In genomic region chr21:41460578-41461527, GRCh38 we compare ENCODE assay signal across 1 cellular context.
TF ChIP-seq lines count a peak whose summit lies in the region.

No MANE protein-coding gene starts in this region.

TF ChIP-seq in GM23338, 12 proteins besides CTCF, POLR2A, EP300 and RAD21 (continued from another document):
- TF ChIP-seq, protein P1, sequence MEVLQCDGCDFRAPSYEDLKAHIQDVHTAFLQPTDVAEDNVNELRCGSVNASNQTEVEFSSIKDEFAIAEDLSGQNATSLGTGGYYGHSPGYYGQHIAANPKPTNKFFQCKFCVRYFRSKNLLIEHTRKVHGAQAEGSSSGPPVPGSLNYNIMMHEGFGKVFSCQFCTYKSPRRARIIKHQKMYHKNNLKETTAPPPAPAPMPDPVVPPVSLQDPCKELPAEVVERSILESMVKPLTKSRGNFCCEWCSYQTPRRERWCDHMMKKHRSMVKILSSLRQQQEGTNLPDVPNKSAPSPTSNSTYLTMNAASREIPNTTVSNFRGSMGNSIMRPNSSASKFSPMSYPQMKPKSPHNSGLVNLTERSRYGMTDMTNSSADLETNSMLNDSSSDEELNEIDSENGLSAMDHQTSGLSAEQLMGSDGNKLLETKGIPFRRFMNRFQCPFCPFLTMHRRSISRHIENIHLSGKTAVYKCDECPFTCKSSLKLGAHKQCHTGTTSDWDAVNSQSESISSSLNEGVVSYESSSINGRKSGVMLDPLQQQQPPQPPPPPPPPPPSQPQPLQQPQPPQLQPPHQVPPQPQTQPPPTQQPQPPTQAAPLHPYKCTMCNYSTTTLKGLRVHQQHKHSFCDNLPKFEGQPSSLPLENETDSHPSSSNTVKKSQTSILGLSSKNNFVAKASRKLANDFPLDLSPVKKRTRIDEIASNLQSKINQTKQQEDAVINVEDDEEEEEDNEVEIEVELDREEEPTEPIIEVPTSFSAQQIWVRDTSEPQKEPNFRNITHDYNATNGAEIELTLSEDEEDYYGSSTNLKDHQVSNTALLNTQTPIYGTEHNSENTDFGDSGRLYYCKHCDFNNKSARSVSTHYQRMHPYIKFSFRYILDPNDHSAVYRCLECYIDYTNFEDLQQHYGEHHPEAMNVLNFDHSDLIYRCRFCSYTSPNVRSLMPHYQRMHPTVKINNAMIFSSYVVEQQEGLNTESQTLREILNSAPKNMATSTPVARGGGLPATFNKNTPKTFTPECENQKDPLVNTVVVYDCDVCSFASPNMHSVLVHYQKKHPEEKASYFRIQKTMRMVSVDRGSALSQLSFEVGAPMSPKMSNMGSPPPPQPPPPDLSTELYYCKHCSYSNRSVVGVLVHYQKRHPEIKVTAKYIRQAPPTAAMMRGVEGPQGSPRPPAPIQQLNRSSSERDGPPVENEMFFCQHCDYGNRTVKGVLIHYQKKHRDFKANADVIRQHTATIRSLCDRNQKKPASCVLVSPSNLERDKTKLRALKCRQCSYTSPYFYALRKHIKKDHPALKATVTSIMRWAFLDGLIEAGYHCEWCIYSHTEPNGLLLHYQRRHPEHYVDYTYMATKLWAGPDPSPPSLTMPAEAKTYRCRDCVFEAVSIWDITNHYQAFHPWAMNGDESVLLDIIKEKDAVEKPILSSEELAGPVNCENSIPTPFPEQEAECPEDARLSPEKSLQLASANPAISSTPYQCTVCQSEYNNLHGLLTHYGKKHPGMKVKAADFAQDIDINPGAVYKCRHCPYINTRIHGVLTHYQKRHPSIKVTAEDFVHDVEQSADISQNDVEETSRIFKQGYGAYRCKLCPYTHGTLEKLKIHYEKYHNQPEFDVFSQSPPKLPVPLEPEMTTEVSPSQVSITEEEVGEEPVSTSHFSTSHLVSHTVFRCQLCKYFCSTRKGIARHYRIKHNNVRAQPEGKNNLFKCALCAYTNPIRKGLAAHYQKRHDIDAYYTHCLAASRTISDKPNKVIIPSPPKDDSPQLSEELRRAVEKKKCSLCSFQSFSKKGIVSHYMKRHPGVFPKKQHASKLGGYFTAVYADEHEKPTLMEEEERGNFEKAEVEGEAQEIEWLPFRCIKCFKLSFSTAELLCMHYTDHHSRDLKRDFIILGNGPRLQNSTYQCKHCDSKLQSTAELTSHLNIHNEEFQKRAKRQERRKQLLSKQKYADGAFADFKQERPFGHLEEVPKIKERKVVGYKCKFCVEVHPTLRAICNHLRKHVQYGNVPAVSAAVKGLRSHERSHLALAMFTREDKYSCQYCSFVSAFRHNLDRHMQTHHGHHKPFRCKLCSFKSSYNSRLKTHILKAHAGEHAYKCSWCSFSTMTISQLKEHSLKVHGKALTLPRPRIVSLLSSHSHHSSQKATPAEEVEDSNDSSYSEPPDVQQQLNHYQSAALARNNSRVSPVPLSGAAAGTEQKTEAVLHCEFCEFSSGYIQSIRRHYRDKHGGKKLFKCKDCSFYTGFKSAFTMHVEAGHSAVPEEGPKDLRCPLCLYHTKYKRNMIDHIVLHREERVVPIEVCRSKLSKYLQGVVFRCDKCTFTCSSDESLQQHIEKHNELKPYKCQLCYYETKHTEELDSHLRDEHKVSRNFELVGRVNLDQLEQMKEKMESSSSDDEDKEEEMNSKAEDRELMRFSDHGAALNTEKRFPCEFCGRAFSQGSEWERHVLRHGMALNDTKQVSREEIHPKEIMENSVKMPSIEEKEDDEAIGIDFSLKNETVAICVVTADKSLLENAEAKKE (CRISPR knock-in tag; IDR thresholded peaks at IDR 0.05) = no peak
- TF ChIP-seq STAT1 (IDR thresholded peaks at IDR 0.05; ENCODE audit: unreplicated experiment) (no peak), CREB1 (CRISPR knock-in tag; IDR thresholded peaks at IDR 0.05; ENCODE audit: low read depth) (no peak)
- TF ChIP-seq, protein P2, sequence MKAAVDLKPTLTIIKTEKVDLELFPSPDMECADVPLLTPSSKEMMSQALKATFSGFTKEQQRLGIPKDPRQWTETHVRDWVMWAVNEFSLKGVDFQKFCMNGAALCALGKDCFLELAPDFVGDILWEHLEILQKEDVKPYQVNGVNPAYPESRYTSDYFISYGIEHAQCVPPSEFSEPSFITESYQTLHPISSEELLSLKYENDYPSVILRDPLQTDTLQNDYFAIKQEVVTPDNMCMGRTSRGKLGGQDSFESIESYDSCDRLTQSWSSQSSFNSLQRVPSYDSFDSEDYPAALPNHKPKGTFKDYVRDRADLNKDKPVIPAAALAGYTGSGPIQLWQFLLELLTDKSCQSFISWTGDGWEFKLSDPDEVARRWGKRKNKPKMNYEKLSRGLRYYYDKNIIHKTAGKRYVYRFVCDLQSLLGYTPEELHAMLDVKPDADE (IDR thresholded peaks at IDR 0.05) = no peak
